Comparison of ENCODE assay signal across 23 cellular contexts in genomic region chr7:12827219-12827821, GRCh38.
DNase-seq lines count a peak whose midpoint lies in the region; ATAC-seq, FAIRE-seq and TF ChIP-seq lines count a peak whose summit lies in the region.
"Had no signal": no experiment of that assay in that cellular context is flagged by ENCODE, and none has a peak within 500 bp of the region (broad histone marks: within the 10 kb centered on the region; RNA-seq: fewer than 3 reads in every experiment).

No MANE protein-coding gene starts in this region.

- H3F3A ChIP-seq in PC-3 (ENCODE audit: low read length, unreplicated experiment) = no peaks in the 10 kb centered on the region

- 25% methylated on average over 4 of the region's 4 CpGs for WGBS in A549 (ENCODE audit: missing lambda C conversion rate)

- H3K4me2 ChIP-seq in A549 (peak overlapping the region; percentile 36), PC-3 (ENCODE audit: low read length) (peak overlapping the region; percentile 30)

- peaks cover 5% of the 10 kb centered on the region for H3K36me3 Mint-ChIP-seq in mesothelial cell of epicardium

- no peaks in the 10 kb centered on the region for H4K20me1 ChIP-seq in PC-3 (ENCODE audit: low read length)

- no peak overlapping the region for H3K4me3 Mint-ChIP-seq in mesothelial cell of epicardium
- H3K4me3 Mint-ChIP-seq: CD4-positive, alpha-beta T cell; dendritic cell treated with granulocyte-macrophage colony-stimulating factor and Interleukin-4, amounts not matched to agents 40 ng/mL and 50 ng/mL, for 4 days had no signal

- FAIRE-seq in A549 (lab: Jason Lieb, UNC) (peak; percentile 56), endometrium (lab: Jason Lieb, UNC) (peak; percentile 55)
- FAIRE-seq: GM12891 had no signal

- no peaks in the 10 kb centered on the region for H3K79me2 ChIP-seq in PC-3 (ENCODE audit: low read length)

- H3K27me3 ChIP-seq in PC-3 (ENCODE audit: low read length) = no peaks in the 10 kb centered on the region
- no peaks in the 10 kb centered on the region for H3K27me3 ChIP-seq in left ventricle myocardium inferior (ENCODE audit: low read depth)
- H3K27me3 ChIP-seq: cardiac muscle cell, neutrophil, vagina had no signal

- no peak overlapping the region for H3K27ac Mint-ChIP-seq in mesothelial cell of epicardium
- H3K27ac Mint-ChIP-seq: CD4-positive, alpha-beta T cell; dendritic cell treated with granulocyte-macrophage colony-stimulating factor and Interleukin-4, amounts not matched to agents 40 ng/mL and 50 ng/mL, for 4 days had no signal

- TF ChIP-seq CTCF in A549 (IDR thresholded peaks at IDR 0.05) (no peak), PC-3 (conservative IDR thresholded peaks at IDR 0.05; ENCODE audit: low read depth, low read length) (no peak), left ventricle myocardium inferior (IDR thresholded peaks at IDR 0.05; ENCODE audit: borderline replicate concordance) (no peak), mesothelial cell of epicardium (IDR thresholded peaks at IDR 0.05; ENCODE audit: unreplicated experiment) (no peak)

- no peaks in the 10 kb centered on the region for H3K27me3 Mint-ChIP-seq in mesothelial cell of epicardium (ENCODE audit: low read depth)
- H3K27me3 Mint-ChIP-seq: CD4-positive, alpha-beta T cell; dendritic cell treated with granulocyte-macrophage colony-stimulating factor and Interleukin-4, amounts not matched to agents 40 ng/mL and 50 ng/mL, for 4 days had no signal

- POLR2A ChIA-PET in A549 (lab: Yijun Ruan, JAX) (no interaction called here), PC-3 (lab: Charles Lee; ENCODE audit: unreplicated experiment) (no interaction called here), HEK293T (lab: Yijun Ruan, JAX) (no interaction called here)

- TF ChIP-seq EP300 in A549 (IDR thresholded peaks at IDR 0.05) = no peak

- H2AFZ ChIP-seq in PC-3 (ENCODE audit: low read length) = no peak overlapping the region

- peaks cover 9% of the 10 kb centered on the region for H3K4me1 Mint-ChIP-seq in mesothelial cell of epicardium

- no peak overlapping the region for H3K9ac ChIP-seq in PC-3 (ENCODE audit: low read length)

- H3K4me1 ChIP-seq in A549 (peaks cover 11% of the 10 kb centered on the region; the same call in 1 of the 3 replicates), PC-3 (ENCODE audit: insufficient read depth, low read length) (peaks cover 16% of the 10 kb centered on the region), left ventricle myocardium inferior (peaks cover 16% of the 10 kb centered on the region)
- H3K4me1 ChIP-seq: psoas muscle, vagina had no signal

- H3K36me3 ChIP-seq in PC-3 (ENCODE audit: low read depth, low read length) = no peaks in the 10 kb centered on the region
- H3K36me3 ChIP-seq in left ventricle myocardium inferior = no peaks in the 10 kb centered on the region
- H3K36me3 ChIP-seq: cardiac muscle cell, neutrophil, thoracic aorta, vagina had no signal

- BruUV-seq in PC-3 (replicated peaks; lab: Mats Ljungman, UMichigan) = no TSS peak

- H3K4me3 ChIP-seq in A549 (no peak overlapping the region), PC-3 (ENCODE audit: low read length) (no peak overlapping the region), left ventricle myocardium inferior (no peak overlapping the region)
- H3K4me3 ChIP-seq: cardiac muscle cell, psoas muscle, thoracic aorta, vagina had no signal

- CTCF ChIA-PET in A549 (lab: Yijun Ruan, JAX) = no interaction called here
- CTCF ChIA-PET in PC-3 (lab: Charles Lee) = no interaction called here
- CTCF ChIA-PET in HEK293T (lab: Yijun Ruan, JAX) = no interaction called here

- H3K27ac ChIP-seq in A549 = no peak overlapping the region
- H3K27ac ChIP-seq in PC-3 (ENCODE audit: low read length) = peak overlapping the region; percentile 58
- H3K27ac ChIP-seq in left ventricle myocardium inferior (replicated peaks) = peak overlapping the region; percentile 79
- H3K27ac ChIP-seq: cardiac muscle cell, neutrophil, psoas muscle, thoracic aorta, vagina had no signal

- no peaks in the 10 kb centered on the region for H3K9me2 ChIP-seq in PC-3 (replicated peaks; ENCODE audit: low read length)

- intact Hi-C loops in PC-3 (cut with micrococcal nuclease) (loop anchor here (1.0 to 10.0 kb wide), 7 partner anchors 24 to 437 kb away; partner anchors contain the start of gene ARL4A), left ventricle myocardium inferior (cut with micrococcal nuclease) (no loop called here), posterior cingulate gyrus (cut with DNase I) (no loop called here)

- H3K9me3 ChIP-seq in A549 (no peaks in the 10 kb centered on the region), PC-3 (ENCODE audit: low read length) (no peaks in the 10 kb centered on the region), left ventricle myocardium inferior (replicated peaks) (peaks cover 13% of the 10 kb centered on the region)
- H3K9me3 ChIP-seq: neutrophil, psoas muscle, thoracic aorta, vagina had no signal

- TF ChIP-seq RAD21 in A549 (conservative IDR thresholded peaks at IDR 0.05 in 1 of 2, IDR thresholded peaks at IDR 0.05 in 1 of 2) = no peak

- peaks cover 23% of the 10 kb centered on the region for H3K9me3 Mint-ChIP-seq in mesothelial cell of epicardium
- H3K9me3 Mint-ChIP-seq: CD4-positive, alpha-beta T cell; dendritic cell treated with granulocyte-macrophage colony-stimulating factor and Interleukin-4, amounts not matched to agents 40 ng/mL and 50 ng/mL, for 4 days had no signal

- ATAC-seq in A549 (peak in 1 of 2 experiments; percentile 37; a peak in 1 of 6 replicates), PC-3 (peak; percentile 91)
- ATAC-seq: psoas muscle; stimulated activated naive CD8-positive, alpha-beta T cell treated with anti-CD3 and anti-CD28 coated beads, Interleukin-15, Interleukin-2, amounts not matched to agents 100 U/mL and 50 U/mL, for 24 hours had no signal

- DNase-seq in A549 (ENCODE audit: low read depth in 1 of 2, low spot score in 1 of 2) = peak in 1 of 2 experiments; percentile 34
- DNase-seq in PC-3 = peak; percentile 69
- DNase-seq in left ventricle myocardium inferior = no peak
- DNase-seq in HEK293T (ENCODE audit: extremely low spot score) = no peak
- no peak for DNase-seq in mesothelial cell of epicardium (ENCODE audit: low spot score in 2 of 2, unreplicated experiment in 2 of 2)
- DNase-seq in posterior cingulate gyrus = no peak
- DNase-seq in MV-4-11 (lab: John Stamatoyannopoulos, UW) = no peak
- DNase-seq: activated CD4-positive, alpha-beta T cell treated with anti-CD3 and anti-CD28 coated beads for 4 hours; activated gamma-delta T cell; CD4-positive, alpha-beta T cell; GOT3; Karpas-422; NCI-H510A; psoas muscle; stimulated activated naive CD8-positive, alpha-beta T cell treated with anti-CD3 and anti-CD28 coated beads, Interleukin-15, Interleukin-2, amounts not matched to agents 100 U/mL and 50 U/mL, for 24 hours; T-helper 2 cell had no signal

- no peak for TF ChIP-seq POLR2A in A549 (IDR thresholded peaks at IDR 0.05; ENCODE audit: low read length)

TF ChIP-seq in A549, 52 proteins besides CTCF, POLR2A, EP300 and RAD21 (continues in another document):
- TF ChIP-seq, protein P1, sequence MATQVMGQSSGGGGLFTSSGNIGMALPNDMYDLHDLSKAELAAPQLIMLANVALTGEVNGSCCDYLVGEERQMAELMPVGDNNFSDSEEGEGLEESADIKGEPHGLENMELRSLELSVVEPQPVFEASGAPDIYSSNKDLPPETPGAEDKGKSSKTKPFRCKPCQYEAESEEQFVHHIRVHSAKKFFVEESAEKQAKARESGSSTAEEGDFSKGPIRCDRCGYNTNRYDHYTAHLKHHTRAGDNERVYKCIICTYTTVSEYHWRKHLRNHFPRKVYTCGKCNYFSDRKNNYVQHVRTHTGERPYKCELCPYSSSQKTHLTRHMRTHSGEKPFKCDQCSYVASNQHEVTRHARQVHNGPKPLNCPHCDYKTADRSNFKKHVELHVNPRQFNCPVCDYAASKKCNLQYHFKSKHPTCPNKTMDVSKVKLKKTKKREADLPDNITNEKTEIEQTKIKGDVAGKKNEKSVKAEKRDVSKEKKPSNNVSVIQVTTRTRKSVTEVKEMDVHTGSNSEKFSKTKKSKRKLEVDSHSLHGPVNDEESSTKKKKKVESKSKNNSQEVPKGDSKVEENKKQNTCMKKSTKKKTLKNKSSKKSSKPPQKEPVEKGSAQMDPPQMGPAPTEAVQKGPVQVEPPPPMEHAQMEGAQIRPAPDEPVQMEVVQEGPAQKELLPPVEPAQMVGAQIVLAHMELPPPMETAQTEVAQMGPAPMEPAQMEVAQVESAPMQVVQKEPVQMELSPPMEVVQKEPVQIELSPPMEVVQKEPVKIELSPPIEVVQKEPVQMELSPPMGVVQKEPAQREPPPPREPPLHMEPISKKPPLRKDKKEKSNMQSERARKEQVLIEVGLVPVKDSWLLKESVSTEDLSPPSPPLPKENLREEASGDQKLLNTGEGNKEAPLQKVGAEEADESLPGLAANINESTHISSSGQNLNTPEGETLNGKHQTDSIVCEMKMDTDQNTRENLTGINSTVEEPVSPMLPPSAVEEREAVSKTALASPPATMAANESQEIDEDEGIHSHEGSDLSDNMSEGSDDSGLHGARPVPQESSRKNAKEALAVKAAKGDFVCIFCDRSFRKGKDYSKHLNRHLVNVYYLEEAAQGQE (IDR thresholded peaks at IDR 0.05) = no peak
- TF ChIP-seq GATA3 (IDR thresholded peaks at IDR 0.05; ENCODE audit: borderline replicate concordance) = peak; percentile 32; the same call in 1 of the 2 replicates

TF ChIP-seq in HEK293T, 16 proteins besides CTCF, POLR2A, EP300 and RAD21:
- TF ChIP-seq FOXM1 (IDR thresholded peaks at IDR 0.05; ENCODE audit: borderline replicate concordance) = no peak
- no peak for TF ChIP-seq HDGF (IDR thresholded peaks at IDR 0.05; ENCODE audit: borderline replicate concordance)
- TF ChIP-seq PKNOX1 (IDR thresholded peaks at IDR 0.05) = no peak
- no peak for TF ChIP-seq FOXK2 (IDR thresholded peaks at IDR 0.05)
TF ChIP-seq in HEK293T: peak in this region for 0.

Comparison
In these comparisons a context has a peak if more than half of its experiments do, and no peak if none do; other contexts are left out.
1. H3K27ac ChIP-seq: peak in PC-3 (single experiment) and left ventricle myocardium inferior (single experiment); none in A549 (0 of 2).